In genomic region chr10:77405771-77406241, GRCh38 we compare ENCODE assay signal across 8 cellular contexts.
DNase-seq lines count a peak whose midpoint lies in the region; ATAC-seq and TF ChIP-seq lines count a peak whose summit lies in the region.

No MANE protein-coding gene starts in this region.

- H4K20me1 ChIP-seq in PC-9 (ENCODE audit: insufficient read depth): 0 out of 2 replicates have a peak, but pooled peaks cover 4% of the 10 kb centered on the region

- ATAC-seq in esophagus mucosa: peak; percentile 56
- ATAC-seq in omental fat pad (ENCODE audit: low FRiP score): peak; percentile 55
- no peak for ATAC-seq in HG03460 (IDR thresholded peaks at IDR 0.05; ENCODE audit: unreplicated experiment)
- ATAC-seq in GM18907 (IDR thresholded peaks at IDR 0.05; ENCODE audit: unreplicated experiment): no peak
- ATAC-seq in HG02970 (IDR thresholded peaks at IDR 0.05; ENCODE audit: low FRiP score, unreplicated experiment): no peak

- H3K9me3 ChIP-seq in PC-9 (ENCODE audit: insufficient read depth, low read depth): no peaks in the 10 kb centered on the region

- no peaks in the 10 kb centered on the region; the same call in 1 of the 2 replicates for H3K27me3 ChIP-seq in GM06990 (replicated peaks; ENCODE audit: control insufficient read depth, insufficient read depth, low read length)
- no peaks in the 10 kb centered on the region for H3K27me3 ChIP-seq in HL-60 (ENCODE audit: insufficient read depth, poor library complexity, severe bottlenecking)
- no peaks in the 10 kb centered on the region for H3K27me3 ChIP-seq in PC-9 (ENCODE audit: insufficient read depth, low read depth)

- no peak overlapping the region for H2AFZ ChIP-seq in PC-9

- H3K79me2 ChIP-seq in PC-9 (ENCODE audit: low read depth): no peaks in the 10 kb centered on the region

- peak; percentile 37 for DNase-seq in GM06990 (ENCODE audit: extremely low read depth, insufficient read length)
- DNase-seq in HL-60 (ENCODE audit: low read depth in 1 of 2, low spot score in 1 of 2): peak; percentile 13 to 18
- peak; percentile 72 to 85 for DNase-seq in PC-9
- no peak for DNase-seq in omental fat pad (ENCODE audit: low spot score)

- intact Hi-C loops in PC-9 (cut with micrococcal nuclease; ENCODE audit: unreplicated experiment): loop anchor here (5.0 kb wide), 1 partner anchor 181 kb away; no protein-coding TSS in a partner anchor

- H3K4me2 ChIP-seq in PC-9: peak overlapping the region; percentile 49

- peaks cover 16% of the 10 kb centered on the region; the same call in 1 of the 2 replicates for H3F3A ChIP-seq in PC-9 (ENCODE audit: insufficient read depth, low read depth)

- no peak for TF ChIP-seq CTCF in GM06990 (IDR thresholded peaks at IDR 0.05; ENCODE audit: insufficient read depth, low read length, poor library complexity, severe bottlenecking)
- no peak for TF ChIP-seq CTCF in HL-60 (IDR thresholded peaks at IDR 0.05; ENCODE audit: insufficient read depth, low read length)
- TF ChIP-seq CTCF in PC-9 (conservative IDR thresholded peaks at IDR 0.05): no peak
- no peak for TF ChIP-seq CTCF in omental fat pad (IDR thresholded peaks at IDR 0.05)

- no TSS peak for BruUV-seq in PC-9 (replicated peaks; lab: Mats Ljungman, UMichigan)

- no peak overlapping the region for H3K27ac ChIP-seq in HL-60 (replicated peaks)
- no peak overlapping the region for H3K27ac ChIP-seq in PC-9

- H3K4me1 ChIP-seq in PC-9 (replicated peaks; ENCODE audit: insufficient read depth): peaks cover 35% of the 10 kb centered on the region

- POLR2A ChIA-PET in PC-9 (lab: Charles Lee; ENCODE audit: unreplicated experiment): no interaction called here

- H3K4me3 ChIP-seq in GM06990 (replicated peaks; ENCODE audit: low read depth, low read length): no peak overlapping the region
- H3K4me3 ChIP-seq in HL-60 (replicated peaks; ENCODE audit: insufficient read depth, low read length): no peak overlapping the region
- H3K4me3 ChIP-seq in PC-9: no peak overlapping the region

- H3K36me3 ChIP-seq in GM06990 (ENCODE audit: control insufficient read depth, insufficient read depth, low read length) (no peaks in the 10 kb centered on the region), PC-9 (ENCODE audit: low read depth) (no peaks in the 10 kb centered on the region)

- CTCF ChIA-PET in PC-9 (lab: Charles Lee): no interaction called here

- H3K9me2 ChIP-seq in PC-9 (ENCODE audit: insufficient read depth): no peaks in the 10 kb centered on the region

Comparison
In these comparisons a context has a peak if more than half of its experiments do, and no peak if none do; other contexts are left out.
1. ATAC-seq: peak in esophagus mucosa (single experiment) and omental fat pad (single experiment); none in HG03460 (single experiment), GM18907 (single experiment) and HG02970 (single experiment).